8 cellular contexts compared by ENCODE assay signal in genomic region chr12:106030210-106031175, GRCh38.
A peak's percentile ranks its signal among the peaks of the same experiment; 100 is the strongest.
DNase-seq lines count a peak whose midpoint lies in the region; ATAC-seq and TF ChIP-seq lines count a peak whose summit lies in the region.

No MANE protein-coding gene starts in this region.

- H3K27ac ChIP-seq in right cardiac atrium (ENCODE audit: low read length), result no peak overlapping the region

- 27% methylated on average over 12 of the region's 12 CpGs for WGBS in right cardiac atrium

- no peak for TF ChIP-seq CTCF in foreskin fibroblast (IDR thresholded peaks at IDR 0.05; ENCODE audit: low read depth, low read length)

- ATAC-seq in right cardiac atrium (peak; percentile 45 to 84), Right ventricle myocardium superior (ENCODE audit: poor library complexity) (no peak), GM19328 (IDR thresholded peaks at IDR 0.05; ENCODE audit: unreplicated experiment) (no peak), GM19467 (IDR thresholded peaks at IDR 0.05; ENCODE audit: unreplicated experiment) (no peak)

- H3K4me1 ChIP-seq in right cardiac atrium (ENCODE audit: control insufficient read depth, insufficient read depth, low read length), result no peaks in the 10 kb centered on the region

- H3K4me3 ChIP-seq in right cardiac atrium (ENCODE audit: low read length) (no peak overlapping the region), foreskin fibroblast (ENCODE audit: low read depth in 1 of 2, low read length in 2 of 2) (peak overlapping the region in 1 of 2 donors; percentile 12)

- in situ Hi-C loops in SK-MEL-5 (cut with HindIII; ENCODE audit: low pct_unique_long_range_greater_than_20kb, low sequenced_read_pairs), result no loop called here

- H3K9me3 ChIP-seq in right cardiac atrium (ENCODE audit: control insufficient read depth, low read length), result no peaks in the 10 kb centered on the region

- no peaks in the 10 kb centered on the region for H3K27me3 ChIP-seq in right cardiac atrium (ENCODE audit: control insufficient read depth, insufficient read depth)

- no peak for DNase-seq in right cardiac atrium
- DNase-seq in Right ventricle myocardium superior, result no peak
- peak; percentile 12 for DNase-seq in SK-MEL-5 (ENCODE audit: low read depth, low spot score)
- DNase-seq in foreskin fibroblast, result peak; percentile 64 to 69
- DNase-seq in activated naive CD4-positive, alpha-beta T cell treated with anti-CD3 and anti-CD28 coated beads, Interleukin-2, amount 50 U/mL, for 16 hours, result no peak
- DNase-seq in activated CD8-positive, alpha-beta memory T cell treated with anti-CD3 and anti-CD28 coated beads, Interleukin-2, amount 50 U/mL, for 48 hours, result no peak

- intact Hi-C loops in right cardiac atrium (cut with DNase I), result no loop called here
- intact Hi-C loops in Right ventricle myocardium superior (cut with DNase I), result no loop called here

Comparison
In these comparisons a context has a peak if more than half of its experiments do, and no peak if none do; other contexts are left out.
1. ATAC-seq: peak in right cardiac atrium (2 of 2); none in Right ventricle myocardium superior (single experiment), GM19328 (single experiment) and GM19467 (single experiment).
2. DNase-seq: peak in SK-MEL-5 (single experiment) and foreskin fibroblast (2 of 2); none in right cardiac atrium (0 of 3), Right ventricle myocardium superior (single experiment), activated naive CD4-positive, alpha-beta T cell treated with anti-CD3 and anti-CD28 coated beads, Interleukin-2, amount 50 U/mL, for 16 hours (single experiment) and activated CD8-positive, alpha-beta memory T cell treated with anti-CD3 and anti-CD28 coated beads, Interleukin-2, amount 50 U/mL, for 48 hours (single experiment).